In genomic region chr10:60031664-60032063, GRCh38 we compare ENCODE assay signal across 11 cellular contexts.
DNase-seq lines count a peak whose midpoint lies in the region; ATAC-seq and TF ChIP-seq lines count a peak whose summit lies in the region.
"Had no signal": no experiment of that assay in that cellular context is flagged by ENCODE, and none has a peak within 500 bp of the region (broad histone marks: within the 10 kb centered on the region; RNA-seq: fewer than 3 reads in every experiment).

No MANE protein-coding gene starts in this region.

- TF ChIP-seq CTCF in CD14-positive monocyte (IDR thresholded peaks at IDR 0.05) (no peak), esophagus muscularis mucosa (IDR thresholded peaks at IDR 0.05) (no peak)

- H3K36me3 ChIP-seq in esophagus muscularis mucosa = no peaks in the 10 kb centered on the region
- H3K36me3 ChIP-seq: transverse colon had no signal

- DNase-seq in CD14-positive monocyte (ENCODE audit: low spot score) = peak; percentile 79
- DNase-seq in esophagus muscularis mucosa (ENCODE audit: extremely low spot score) = no peak
- no peak for DNase-seq in AG08395 (ENCODE audit: low spot score)
- DNase-seq in NCI-H2227 (lab: John Stamatoyannopoulos, UW; ENCODE audit: unreplicated experiment) = no peak
- DNase-seq in DMS114 treated with DMSO at 0.1 percent for 48 hours (lab: John Stamatoyannopoulos, UW; ENCODE audit: unreplicated experiment) = no peak
- no peak for DNase-seq in GDM1 (lab: John Stamatoyannopoulos, UW)
- DNase-seq: CD8-positive, alpha-beta T cell; transverse colon had no signal

- H3K4me3 Mint-ChIP-seq in CD14-positive monocyte = peak overlapping the region in 1 of 2 donors; percentile 20
- H3K4me3 Mint-ChIP-seq: CD8-positive, alpha-beta T cell had no signal

- H3K27ac ChIP-seq in esophagus muscularis mucosa (replicated peaks in 1 of 4) = peak overlapping the region; percentile 28 to 66 (median 55)
- H3K27ac ChIP-seq: transverse colon had no signal

- peaks cover 38% of the 10 kb centered on the region for H3K4me1 Mint-ChIP-seq in CD14-positive monocyte

- H3K9me3 Mint-ChIP-seq in CD14-positive monocyte = no peaks in the 10 kb centered on the region
- H3K9me3 Mint-ChIP-seq: CD8-positive, alpha-beta T cell had no signal

- H3K27me3 ChIP-seq in esophagus muscularis mucosa = no peaks in the 10 kb centered on the region
- H3K27me3 ChIP-seq: transverse colon had no signal

- TF ChIP-seq POLR2A in esophagus muscularis mucosa (IDR thresholded peaks at IDR 0.05; ENCODE audit: low read depth) = no peak

- ATAC-seq in GM21390 (IDR thresholded peaks at IDR 0.05; ENCODE audit: unreplicated experiment) = peak; percentile 71
- peak; percentile 51 for ATAC-seq in HG03558 (IDR thresholded peaks at IDR 0.05; ENCODE audit: extremely low read depth, unreplicated experiment)
- ATAC-seq: CD8-positive, alpha-beta T cell had no signal

- H3K4me1 ChIP-seq in esophagus muscularis mucosa = peaks cover 12 to 34% (median 31%) of the 10 kb centered on the region in 4 donors

- no peaks in the 10 kb centered on the region for H3K36me3 Mint-ChIP-seq in CD14-positive monocyte
- H3K36me3 Mint-ChIP-seq: CD8-positive, alpha-beta T cell had no signal

- no peaks in the 10 kb centered on the region for H3K9me3 ChIP-seq in esophagus muscularis mucosa
- H3K9me3 ChIP-seq: transverse colon had no signal

- H3K27ac Mint-ChIP-seq in CD14-positive monocyte = peak overlapping the region; percentile 87 to 96 (median 95)
- H3K27ac Mint-ChIP-seq: CD8-positive, alpha-beta T cell; progenitor cell of endocrine pancreas had no signal

- peaks cover 0 to 2% (median 2%) of the 10 kb centered on the region in 3 donors for H3K27me3 Mint-ChIP-seq in CD14-positive monocyte (ENCODE audit: low read depth in 3 of 3)
- H3K27me3 Mint-ChIP-seq: progenitor cell of endocrine pancreas had no signal

- TF ChIP-seq EP300 in esophagus muscularis mucosa (IDR thresholded peaks at IDR 0.05) = no peak

- no peak overlapping the region for H3K4me3 ChIP-seq in esophagus muscularis mucosa
- H3K4me3 ChIP-seq: transverse colon had no signal

- intact Hi-C loops in CD14-positive monocyte (cut with micrococcal nuclease) = loop anchor here (5.0 to 10.0 kb wide), 5 partner anchors 127 to 404 kb away; partner anchors contain the start of gene CCDC6 (in 1 of the 2)
- intact Hi-C loops in esophagus muscularis mucosa (cut with DNase I) = no loop called here
